ENCODE assay signal across 28 cellular contexts in genomic region chr2:94875064-94875819, GRCh38. TPM values are rescaled to one million over a fixed set of nuclear protein-coding genes. Genes with fewer than 3 reads are reported as not detected.
"Had no signal": no experiment of that assay in that cellular context is flagged by ENCODE, and none has a peak within 500 bp of the region (broad histone marks: within the 10 kb centered on the region; RNA-seq: fewer than 3 reads in every experiment).

No MANE protein-coding gene starts in this region.

- H3K4me2 ChIP-seq: KMS-11 had no signal

- DNase-seq: activated CD4-positive, alpha-beta T cell treated with anti-CD3 and anti-CD28 coated beads for 48 hours; activated CD4-positive, alpha-beta T cell treated with anti-CD3 and anti-CD28 coated beads, Interleukin-2, amount 50 U/mL, for 48 hours; activated CD4-positive, CD25-positive, alpha-beta regulatory T cell treated with anti-CD3 and anti-CD28 coated beads, Interleukin-2, amount 50 U/mL, for 72 hours; activated gamma-delta T cell; activated naive CD4-positive, alpha-beta T cell treated with anti-CD3 and anti-CD28 coated beads for 36 hours; activated T-cell treated with anti-CD3 and anti-CD28 coated beads for 4 hours; activated T-cell treated with anti-CD3 and anti-CD28 coated beads, Interleukin-2, amount 50 U/mL, for 48 hours; adrenal gland; anterior cingulate cortex; caudate nucleus; NCI-H1092; NCI-H1417 treated with DMSO at 0.1 percent for 48 hours; NCI-H1694; NCI-H2029; NCI-H2107; NCI-H510A treated with DMSO at 0.1 percent for 48 hours; NCI-H69; NK-92 treated with Interleukin-12 subunit alpha and Interleukin-12 subunit beta, amount 100 ng/mL, for 24 hours; OCI-M1; RPMI8226; SW 1271 had no signal

- H3K4me1 Mint-ChIP-seq: activated T-helper 17 cell treated with anti-CD3 and anti-CD28 coated beads, Interleukin-2, amount 50 U/mL, for 72 hours had no signal

- ATAC-seq: activated T-helper 17 cell treated with anti-CD3 and anti-CD28 coated beads, Interleukin-2, amount 50 U/mL, for 72 hours; Right ventricle myocardium inferior had no signal

- H3K27ac ChIP-seq: adrenal gland, KMS-11, SK-N-MC had no signal

- H3K27ac Mint-ChIP-seq: activated naive CD4-positive, alpha-beta T cell treated with anti-CD3 and anti-CD28 coated beads for 36 hours; activated naive CD8-positive, alpha-beta T cell; activated T-helper 17 cell treated with anti-CD3 and anti-CD28 coated beads, Interleukin-2, amount 50 U/mL, for 72 hours; T-helper 1 cell treated with Interleukin-12 subunit alpha and Interleukin-12 subunit beta and Interleukin-4 antibody, amounts not matched to agents 30 μg/mL and 1 μg/mL, for 36 hours had no signal

- H3K9me3 ChIP-seq: adrenal gland had no signal

- H3K4me3 ChIP-seq: adrenal gland, SK-N-MC had no signal

- H3K9me3 Mint-ChIP-seq: activated naive CD4-positive, alpha-beta T cell treated with anti-CD3 and anti-CD28 coated beads for 36 hours; activated T-helper 17 cell treated with anti-CD3 and anti-CD28 coated beads, Interleukin-2, amount 50 U/mL, for 72 hours; T-helper 1 cell treated with Interleukin-12 subunit alpha and Interleukin-12 subunit beta and Interleukin-4 antibody, amounts not matched to agents 30 μg/mL and 1 μg/mL, for 36 hours had no signal

- H3K36me3 Mint-ChIP-seq: activated naive CD8-positive, alpha-beta T cell had no signal

- H3K4me1 ChIP-seq: adrenal gland had no signal

- H3K36me3 ChIP-seq: adrenal gland had no signal

- H3K4me3 Mint-ChIP-seq: activated naive CD4-positive, alpha-beta T cell treated with anti-CD3 and anti-CD28 coated beads for 36 hours; activated naive CD8-positive, alpha-beta T cell; activated T-helper 17 cell treated with anti-CD3 and anti-CD28 coated beads, Interleukin-2, amount 50 U/mL, for 72 hours; T-helper 1 cell treated with Interleukin-12 subunit alpha and Interleukin-12 subunit beta and Interleukin-4 antibody, amounts not matched to agents 30 μg/mL and 1 μg/mL, for 36 hours had no signal

RNA-seq across cellular contexts. Expression of gene TEKT4, which starts 4.0 kb away (rescaled TPM):
- total RNA-seq: activated naive CD4-positive, alpha-beta T cell treated with anti-CD3 and anti-CD28 coated beads for 36 hours; activated T-helper 17 cell treated with anti-CD3 and anti-CD28 coated beads, Interleukin-2, amount 50 U/mL, for 72 hours; MCF 10A had no signal
- polyA plus RNA-seq: adrenal gland had no signal
